8 cellular contexts compared by ENCODE assay signal in the genomic region with DNA sequence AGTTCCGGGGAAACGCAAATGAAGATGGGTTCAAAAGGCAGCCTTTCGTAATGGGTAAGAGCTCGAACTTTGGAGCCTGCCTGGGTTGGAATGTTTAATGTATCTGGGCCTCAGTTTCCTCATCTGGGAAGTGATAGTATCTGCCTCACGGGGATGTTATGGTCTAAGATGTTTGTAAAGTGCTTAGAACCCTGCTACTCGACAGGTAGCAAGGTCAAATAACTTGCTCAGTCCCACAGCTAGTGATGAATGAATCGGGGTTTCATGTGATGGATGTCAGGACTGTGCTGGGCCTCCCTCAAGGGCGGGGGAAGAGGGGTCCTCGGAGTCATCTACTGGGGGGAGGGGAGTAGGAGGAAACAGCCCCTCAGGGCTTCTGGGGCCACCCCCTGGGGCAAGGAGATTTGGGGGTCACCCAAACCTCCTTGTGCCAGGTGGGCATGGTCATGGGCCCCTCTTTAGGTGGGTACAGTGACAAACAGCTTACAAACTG. TPM values are rescaled to one million over a fixed set of nuclear protein-coding genes. Genes with fewer than 3 reads are reported as not detected.
DNase-seq lines count a peak whose midpoint lies in the region; ATAC-seq, FAIRE-seq and TF ChIP-seq lines count a peak whose summit lies in the region.

No MANE protein-coding gene starts in this region.

- peak; percentile 50 for DNase-seq in NCI-H69 (lab: John Stamatoyannopoulos, UW)
- no peak for DNase-seq in GM19238 (ENCODE audit: insufficient read length, low spot score)
- DNase-seq in 8988T = no peak
- DNase-seq in urothelium cell line (ENCODE audit: low spot score) = no peak

- no peak for ATAC-seq in HG03439 (IDR thresholded peaks at IDR 0.05; ENCODE audit: unreplicated experiment)

- H3K4me1 ChIP-seq in BLaER1 treated with 17β-estradiol and CSF1 and Interleukin-3, amounts not matched to agents 10 nM and 100 nM = peaks cover 41 to 69% (median 62%) of the 10 kb centered on the region in 10 experiments
- H3K4me1 ChIP-seq in duodenal mucosa (ENCODE audit: control insufficient read depth in 1 of 2, insufficient read depth in 2 of 2, low read length in 2 of 2) = peaks cover 33 to 34% of the 10 kb centered on the region in 2 donors

- H4K20me1 ChIP-seq in BLaER1 treated with 17β-estradiol and CSF1 and Interleukin-3, amounts not matched to agents 10 nM and 100 nM = no peaks in the 10 kb centered on the region
- H4K20me1 ChIP-seq in neural cell (ENCODE audit: insufficient read depth) = no peaks in the 10 kb centered on the region

- no peak for FAIRE-seq in urothelium cell line (lab: Jason Lieb, UNC)

- no peak for TF ChIP-seq EP300 in neural cell (conservative IDR thresholded peaks at IDR 0.05; ENCODE audit: poor library complexity, severe bottlenecking)

- no peaks in the 10 kb centered on the region for H3K9me2 ChIP-seq in neural cell (ENCODE audit: insufficient read depth, low read length)

- peak overlapping the region; percentile 69 to 84 (median 78) for H3K27ac ChIP-seq in BLaER1 treated with 17β-estradiol and CSF1 and Interleukin-3, amounts not matched to agents 10 nM and 100 nM
- H3K27ac ChIP-seq in duodenal mucosa (ENCODE audit: low read depth, low read length) (peak overlapping the region; percentile 65), neural cell (ENCODE audit: low read length) (no peak overlapping the region)

- H3K4me2 ChIP-seq in BLaER1 treated with 17β-estradiol and CSF1 and Interleukin-3, amounts not matched to agents 10 nM and 100 nM = peak overlapping the region; percentile 91 to 98 (median 95)
- no peak overlapping the region for H3K4me2 ChIP-seq in neural cell (ENCODE audit: low read length)

- H3K9ac ChIP-seq in BLaER1 treated with 17β-estradiol and CSF1 and Interleukin-3, amounts not matched to agents 10 nM and 100 nM = peak overlapping the region; percentile 66 to 89 (median 82)
- H3K9ac ChIP-seq in duodenal mucosa (ENCODE audit: low read depth in 1 of 2, low read length in 2 of 2) (peak overlapping the region; percentile 78 to 92), neural cell (ENCODE audit: low read length) (peak overlapping the region; percentile 25)

- H3K27me3 ChIP-seq in BLaER1 treated with 17β-estradiol and CSF1 and Interleukin-3, amounts not matched to agents 10 nM and 100 nM = no peaks in the 10 kb centered on the region
- H3K27me3 ChIP-seq in duodenal mucosa (ENCODE audit: control insufficient read depth in 1 of 2, insufficient read depth in 2 of 2, low read length in 2 of 2) (no peaks in the 10 kb centered on the region), neural cell (ENCODE audit: insufficient read depth, low read depth, low read length) (no peaks in the 10 kb centered on the region)

- no peak overlapping the region for H2AFZ ChIP-seq in neural cell (ENCODE audit: low read depth, low read length)

- no peak for TF ChIP-seq RAD21 in neural cell (conservative IDR thresholded peaks at IDR 0.05)

- no peak for TF ChIP-seq CTCF in neural cell (IDR thresholded peaks at IDR 0.05; ENCODE audit: poor library complexity, severe bottlenecking)

- H3K9me3 ChIP-seq in BLaER1 treated with 17β-estradiol and CSF1 and Interleukin-3, amounts not matched to agents 10 nM and 100 nM (replicated peaks in 1 of 11) = peaks cover 0 to 12% (median 6%) of the 10 kb centered on the region in 11 experiments; a peak in 9 of 22 replicates
- H3K9me3 ChIP-seq in duodenal mucosa (ENCODE audit: control insufficient read depth in 1 of 2, low read length in 2 of 2) = no peaks in the 10 kb centered on the region
- H3K9me3 ChIP-seq in neural cell (ENCODE audit: low read length) = no peaks in the 10 kb centered on the region

- H3K36me3 ChIP-seq in BLaER1 treated with 17β-estradiol and CSF1 and Interleukin-3, amounts not matched to agents 10 nM and 100 nM = peaks cover 0 to 36% (median 18%) of the 10 kb centered on the region in 11 experiments; a peak in 16 of 22 replicates
- H3K36me3 ChIP-seq in duodenal mucosa (ENCODE audit: control insufficient read depth in 1 of 2, insufficient read depth in 2 of 2, low read length in 2 of 2) (peaks cover 6 to 34% of the 10 kb centered on the region in 2 donors), neural cell (ENCODE audit: insufficient read depth, low read length) (no peaks in the 10 kb centered on the region)

- H3K79me2 ChIP-seq in neural cell (replicated peaks; ENCODE audit: insufficient read depth, low read length) = no peaks in the 10 kb centered on the region

- peak overlapping the region; percentile 67 to 89 (median 79) for H3K4me3 ChIP-seq in BLaER1 treated with 17β-estradiol and CSF1 and Interleukin-3, amounts not matched to agents 10 nM and 100 nM
- peak overlapping the region; percentile 78 to 94 for H3K4me3 ChIP-seq in duodenal mucosa (ENCODE audit: low read depth in 1 of 2, low read length in 2 of 2)
- peak overlapping the region; percentile 68 for H3K4me3 ChIP-seq in neural cell (ENCODE audit: low read length)

- no peaks in the 10 kb centered on the region for H3F3A ChIP-seq in neural cell (ENCODE audit: insufficient read depth, low read length, poor library complexity, severe bottlenecking)

TF ChIP-seq in neural cell, 6 proteins besides CTCF, POLR2A, EP300 and RAD21:
- TF ChIP-seq TAF1 (IDR thresholded peaks at IDR 0.05; ENCODE audit: low read depth) = no peak
TF ChIP-seq in neural cell: peak in this region for 0.

RNA-seq across cellular contexts. Expression of a gene that starts 0.7 kb away (rescaled TPM):
- 1.7 and 2.0 TPM in 2 replicates for polyA plus RNA-seq in neural cell
- 3.4 TPM in 2 replicates for polyA minus RNA-seq in neural cell

RNA-seq across cellular contexts. Expression of a gene that starts 15.6 kb away (rescaled TPM):
- not detected in 2 replicates for polyA plus RNA-seq in neural cell
- polyA minus RNA-seq in neural cell = not detected in 2 replicates

RNA-seq across cellular contexts. Expression of a gene that starts 28.9 kb away (rescaled TPM):
- 343 and 358 TPM in 2 replicates for polyA plus RNA-seq in neural cell
- polyA minus RNA-seq in neural cell = 70.8 and 77.7 TPM in 2 replicates

RNA-seq across cellular contexts. Expression of a gene that starts 46.0 kb away (rescaled TPM):
- polyA plus RNA-seq in neural cell = 0.25 and 0.48 TPM in 2 replicates
- polyA minus RNA-seq in neural cell = 1.9 and 2.3 TPM in 2 replicates

Comparison
In these comparisons a context has a peak if more than half of its experiments do, and no peak if none do; other contexts are left out.
1. H3K9ac ChIP-seq: peak in every context shown above with its lines; median percentile 85 in duodenal mucosa; 82 in BLaER1 treated with 17β-estradiol and CSF1 and Interleukin-3, amounts not matched to agents 10 nM and 100 nM; 25 in neural cell.